1 cellular context compared by ENCODE assay signal in genomic region chr5:177429248-177430045, GRCh38.
A peak's percentile ranks its signal among the peaks of the same experiment; 100 is the strongest.
TF ChIP-seq lines count a peak whose summit lies in the region.

No MANE protein-coding gene starts in this region.

TF ChIP-seq in HepG2, 621 proteins besides CTCF, POLR2A, EP300 and RAD21:
- no peak for TF ChIP-seq TAF1 (CRISPR knock-in tag; IDR thresholded peaks at IDR 0.05)
- no peak for TF ChIP-seq ELF3 (CRISPR knock-in tag; IDR thresholded peaks at IDR 0.05)
- TF ChIP-seq SAP130 (CRISPR knock-in tag; IDR thresholded peaks at IDR 0.05; ENCODE audit: low read depth) = 0 out of 2 replicates have a peak, but pooled peaks have one; percentile 11
- TF ChIP-seq ZNF441 (CRISPR knock-in tag; IDR thresholded peaks at IDR 0.05; ENCODE audit: borderline replicate concordance) = no peak
- TF ChIP-seq POLR2G (IDR thresholded peaks at IDR 0.05; ENCODE audit: low read depth, low read length) = 0 out of 2 replicates have a peak, but pooled peaks have one; percentile 13
- no peak for TF ChIP-seq NFYB (CRISPR knock-in tag; IDR thresholded peaks at IDR 0.05)
- no peak for TF ChIP-seq KDM4B (CRISPR knock-in tag; IDR thresholded peaks at IDR 0.05)
- 0 out of 2 replicates have a peak, but pooled peaks have one; percentile 46 for TF ChIP-seq AKAP8 (CRISPR knock-in tag; IDR thresholded peaks at IDR 0.05)
